Comparison of ENCODE assay signal across 11 cellular contexts in genomic region chr5:54133917-54134316, GRCh38.
"Had no signal": no experiment of that assay in that cellular context is flagged by ENCODE, and none has a peak within 500 bp of the region (broad histone marks: within the 10 kb centered on the region; RNA-seq: fewer than 3 reads in every experiment).

No MANE protein-coding gene starts in this region.

- H2AFZ ChIP-seq: GM23248, GM23338 had no signal

- H3K27ac ChIP-seq: GM23248 had no signal

- H3K4me1 ChIP-seq: HAP-1 had no signal

- H3K9me3 ChIP-seq: HAP-1 had no signal

- H3K4me3 ChIP-seq: GM23248, GM23338, HAP-1 had no signal

- H3K4me2 ChIP-seq: GM23338 had no signal

- H3K9ac ChIP-seq: GM23248 had no signal

- FAIRE-seq: H1, H54 had no signal

- ATAC-seq: GM23338, HCT116 had no signal

- DNase-seq: GM23248, GOT3, H7, H9, HCEC 1CT, HFFc6 had no signal

- H3K36me3 ChIP-seq: HAP-1 had no signal
